Comparison of ENCODE assay signal across 1 cellular context in the genomic region with DNA sequence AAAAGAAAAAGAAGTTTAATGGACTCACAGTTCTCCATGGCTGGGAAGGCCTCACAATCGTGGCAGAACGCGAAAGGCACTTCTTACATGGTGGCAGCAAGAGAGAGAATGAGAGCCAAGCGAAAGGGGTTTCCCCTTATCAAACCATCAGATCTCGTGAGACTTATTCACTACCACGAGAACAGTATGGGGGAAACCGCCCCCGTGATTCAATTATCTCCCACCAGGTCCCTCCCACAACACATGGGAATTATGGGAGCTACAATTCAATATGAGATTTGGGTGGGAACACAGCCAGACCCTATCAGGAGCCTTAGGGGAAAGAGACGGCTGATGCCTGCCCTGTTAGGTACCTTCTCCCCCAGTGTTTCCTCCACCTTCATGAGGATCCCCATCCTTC. TPM values are rescaled to one million over a fixed set of nuclear protein-coding genes. Genes with fewer than 3 reads are reported as not detected.
"Had no signal": no experiment of that assay in that cellular context is flagged by ENCODE, and none has a peak within 500 bp of the region (broad histone marks: within the 10 kb centered on the region; RNA-seq: fewer than 3 reads in every experiment).

No MANE protein-coding gene starts in this region.

RNA-seq across cellular contexts. Expression of a gene that starts 43.0 kb away (rescaled TPM):
- total RNA-seq: temporal lobe had no signal
